17 cellular contexts compared by ENCODE assay signal in genomic region chr21:25911730-25912401, GRCh38.
A peak's percentile ranks its signal among the peaks of the same experiment; 100 is the strongest.
DNase-seq lines count a peak whose midpoint lies in the region; ATAC-seq, FAIRE-seq and TF ChIP-seq lines count a peak whose summit lies in the region.
"Had no signal": no experiment of that assay in that cellular context is flagged by ENCODE, and none has a peak within 500 bp of the region (broad histone marks: within the 10 kb centered on the region; RNA-seq: fewer than 3 reads in every experiment).

No MANE protein-coding gene starts in this region.

- H3K4me1 Mint-ChIP-seq in CD8-positive, alpha-beta T cell (ENCODE audit: low read depth), result no peaks in the 10 kb centered on the region

- H3K4me3 Mint-ChIP-seq in CD8-positive, alpha-beta T cell, result no peak overlapping the region
- H3K4me3 Mint-ChIP-seq: stimulated activated naive CD8-positive, alpha-beta T cell treated with anti-CD3 and anti-CD28 coated beads, Interleukin-15, Interleukin-2, amounts not matched to agents 100 ng/mL and 50 ng/mL, for 24 hours had no signal

- DNase-seq in A673 (ENCODE audit: low spot score) (peak; percentile 48), NCI-H526 treated with DMSO at 0.1 percent for 48 hours (lab: John Stamatoyannopoulos, UW) (peak; percentile 46), dorsolateral prefrontal cortex (peak in 9 of 10 donors; percentile 39 to 64 (median 54)), midbrain (lab: John Stamatoyannopoulos, UW) (peak; percentile 60), H4 (ENCODE audit: low spot score) (no peak), NCI-H524 treated with DMSO at 0.1 percent for 48 hours (lab: John Stamatoyannopoulos, UW) (no peak), kidney (no peak)
- DNase-seq in CD8-positive, alpha-beta T cell, result no peak
- DNase-seq: activated gamma-delta T cell, erythroblast, left lung, NCI-H1417 treated with DMSO at 0.1 percent for 48 hours, SJCRH30 had no signal

- no peak overlapping the region for H3K9ac ChIP-seq in kidney (ENCODE audit: low read length in 2 of 2)

- FAIRE-seq in kidney (lab: Jason Lieb, UNC), result no peak
- FAIRE-seq: TTC549 had no signal

- H3K27me3 ChIP-seq in A673 (replicated peaks; ENCODE audit: insufficient read depth, low read depth, low read length, poor library complexity), result no peaks in the 10 kb centered on the region
- no peaks in the 10 kb centered on the region for H3K27me3 ChIP-seq in dorsolateral prefrontal cortex
- H3K27me3 ChIP-seq in CD8-positive, alpha-beta T cell (ENCODE audit: insufficient read depth, low read length), result no peaks in the 10 kb centered on the region
- H3K27me3 ChIP-seq: breast epithelium, left lung, SJCRH30 had no signal

- H3K9me3 ChIP-seq in A673 (ENCODE audit: low read depth, low read length, poor library complexity, severe bottlenecking) (no peaks in the 10 kb centered on the region), kidney (ENCODE audit: control insufficient read depth in 1 of 2, low read length in 2 of 2) (no peaks in the 10 kb centered on the region)
- H3K9me3 ChIP-seq in CD8-positive, alpha-beta T cell (ENCODE audit: low read length), result no peaks in the 10 kb centered on the region
- H3K9me3 ChIP-seq: breast epithelium, left lung, SJCRH30 had no signal

- H3K36me3 ChIP-seq in A673 (ENCODE audit: insufficient read depth, low read length, poor library complexity, severe bottlenecking) (no peaks in the 10 kb centered on the region), kidney (ENCODE audit: control insufficient read depth in 1 of 2, insufficient read depth in 2 of 2, low read length in 2 of 2) (no peaks in the 10 kb centered on the region)
- H3K36me3 ChIP-seq in CD8-positive, alpha-beta T cell (ENCODE audit: insufficient read depth, low read length), result no peaks in the 10 kb centered on the region
- H3K36me3 ChIP-seq: breast epithelium had no signal

- no peaks in the 10 kb centered on the region for H3K27me3 Mint-ChIP-seq in CD8-positive, alpha-beta T cell (ENCODE audit: low read depth)
- H3K27me3 Mint-ChIP-seq: stimulated activated naive CD8-positive, alpha-beta T cell treated with anti-CD3 and anti-CD28 coated beads, Interleukin-15, Interleukin-2, amounts not matched to agents 100 ng/mL and 50 ng/mL, for 24 hours had no signal

- POLR2A ChIA-PET in A673 (lab: Charles Lee; ENCODE audit: low non-redundant PET), result no interaction called here
- POLR2A ChIA-PET in CD8-positive, alpha-beta T cell (lab: Charles Lee), result no interaction called here

- H3K4me1 ChIP-seq in A673 (ENCODE audit: insufficient read depth, low read length, poor library complexity, severe bottlenecking) (peaks cover 26% of the 10 kb centered on the region), kidney (ENCODE audit: control insufficient read depth in 1 of 2, insufficient read depth in 1 of 2, low read depth in 1 of 2, low read length in 2 of 2) (peaks cover 8 to 12% of the 10 kb centered on the region in 2 donors)
- H3K4me1 ChIP-seq in CD8-positive, alpha-beta T cell (ENCODE audit: insufficient read depth, low read length), result no peaks in the 10 kb centered on the region
- H3K4me1 ChIP-seq: breast epithelium, SJCRH30 had no signal

- TF ChIP-seq CTCF in A673 (conservative IDR thresholded peaks at IDR 0.05; ENCODE audit: low read depth, low read length) (no peak), dorsolateral prefrontal cortex (IDR thresholded peaks at IDR 0.05 in 54 of 56, conservative IDR thresholded peaks at IDR 0.05 in 2 of 56; ENCODE audit: low read depth in 1 of 56, partially characterized antibody in 56 of 56) (no peak), kidney (IDR thresholded peaks at IDR 0.05; ENCODE audit: borderline replicate concordance, extremely low read depth, insufficient read depth) (no peak)
- no peak for TF ChIP-seq CTCF in CD8-positive, alpha-beta T cell (IDR thresholded peaks at IDR 0.05)

- BruUV-seq in A673 (replicated peaks; lab: Mats Ljungman, UMichigan), result no TSS peak

- CTCF ChIA-PET in A673 (lab: Charles Lee), result no interaction called here
- CTCF ChIA-PET in CD8-positive, alpha-beta T cell (lab: Charles Lee), result interaction anchor here (1.6 kb wide), 1 partner anchor 13 kb away, joined by 3 read pairs; no protein-coding TSS in a partner anchor

- H3K4me3 ChIP-seq in A673 (ENCODE audit: low read depth, low read length, poor library complexity, severe bottlenecking) (no peak overlapping the region), dorsolateral prefrontal cortex (peak overlapping the region in 40 of 59 donors; percentile 2 to 51 (median 20)), kidney (ENCODE audit: low read length in 2 of 2) (no peak overlapping the region)
- H3K4me3 ChIP-seq in CD8-positive, alpha-beta T cell (ENCODE audit: low read depth, low read length), result no peak overlapping the region
- H3K4me3 ChIP-seq: breast epithelium, left lung, SJCRH30 had no signal

- H3K27ac Mint-ChIP-seq in CD8-positive, alpha-beta T cell, result no peak overlapping the region
- H3K27ac Mint-ChIP-seq: stimulated activated naive CD8-positive, alpha-beta T cell treated with anti-CD3 and anti-CD28 coated beads, Interleukin-15, Interleukin-2, amounts not matched to agents 100 ng/mL and 50 ng/mL, for 24 hours had no signal

- intact Hi-C loops in A673 (cut with micrococcal nuclease; ENCODE audit: unreplicated experiment) (no loop called here), dorsolateral prefrontal cortex (cut with DNase I) (no loop called here), kidney (cut with DNase I) (no loop called here)
- intact Hi-C loops in CD8-positive, alpha-beta T cell (cut with DNase I, micrococcal nuclease), result no loop called here

- no peak for ATAC-seq in CD8-positive, alpha-beta T cell
- ATAC-seq: HCT116, left lung had no signal

- peaks cover 4% of the 10 kb centered on the region for H3K36me3 Mint-ChIP-seq in CD8-positive, alpha-beta T cell

- no peaks in the 10 kb centered on the region for H3K9me3 Mint-ChIP-seq in CD8-positive, alpha-beta T cell
- H3K9me3 Mint-ChIP-seq: stimulated activated naive CD8-positive, alpha-beta T cell treated with anti-CD3 and anti-CD28 coated beads, Interleukin-15, Interleukin-2, amounts not matched to agents 100 ng/mL and 50 ng/mL, for 24 hours had no signal

- no peak overlapping the region for H3K27ac ChIP-seq in A673 (ENCODE audit: low read depth, low read length, poor library complexity, severe bottlenecking)
- H3K27ac ChIP-seq in dorsolateral prefrontal cortex, result peak overlapping the region in 57 of 59 donors; percentile 2 to 91 (median 81)
- no peak overlapping the region for H3K27ac ChIP-seq in CD8-positive, alpha-beta T cell (ENCODE audit: low read depth, low read length)
- peak overlapping the region in 1 of 2 donors; percentile 29 for H3K27ac ChIP-seq in kidney (ENCODE audit: low read depth in 2 of 2, low read length in 2 of 2)
- H3K27ac ChIP-seq: left lung, SJCRH30 had no signal

Comparison
In these comparisons a context has a peak if more than half of its experiments do, and no peak if none do; other contexts are left out.
1. DNase-seq: peak in A673 (single experiment), NCI-H526 treated with DMSO at 0.1 percent for 48 hours (single experiment), dorsolateral prefrontal cortex (9 of 10) and midbrain (single experiment); none in H4 (single experiment), CD8-positive, alpha-beta T cell (0 of 7), NCI-H524 treated with DMSO at 0.1 percent for 48 hours (single experiment) and kidney (single experiment).
2. H3K27ac ChIP-seq: peak in dorsolateral prefrontal cortex (57 of 59); none in A673 (single experiment) and CD8-positive, alpha-beta T cell (single experiment).
3. H3K4me3 ChIP-seq: peak in dorsolateral prefrontal cortex (40 of 59); none in A673 (single experiment), CD8-positive, alpha-beta T cell (single experiment) and kidney (0 of 2).